1 cellular context compared by ENCODE assay signal in genomic region chr5:34915139-34915855, GRCh38.
A peak's percentile ranks its signal among the peaks of the same experiment; 100 is the strongest.
TF ChIP-seq lines count a peak whose summit lies in the region.

Gene BRIX1, plus strand, starts transcription at chr5:34915711. Its CDS starts 28 bp downstream, at chr5:34915739.
Gene RAD1, minus strand, starts transcription at chr5:34915504. Its CDS starts 612 bp downstream, at chr5:34914892.

TF ChIP-seq in HepG2, 621 proteins besides CTCF, POLR2A, EP300 and RAD21 (continued from another document and continues in another):
- TF ChIP-seq ZNF142 (CRISPR knock-in tag; IDR thresholded peaks at IDR 0.05), result 0 out of 2 replicates have a peak, but pooled peaks have one; percentile 47
- no peak for TF ChIP-seq FOXJ3 (CRISPR knock-in tag; IDR thresholded peaks at IDR 0.05; ENCODE audit: borderline replicate concordance)
- peak; percentile 74; the same call in 1 of the 2 replicates for TF ChIP-seq SALL2 (CRISPR knock-in tag; IDR thresholded peaks at IDR 0.05)
- TF ChIP-seq HDAC2 (CRISPR knock-in tag; IDR thresholded peaks at IDR 0.05), result peak; percentile 86
- no peak; the same call in 1 of the 2 replicates for TF ChIP-seq ZBTB7B (CRISPR knock-in tag; IDR thresholded peaks at IDR 0.05)
- TF ChIP-seq BRF2 (CRISPR knock-in tag; IDR thresholded peaks at IDR 0.05), result peak; percentile 78
- TF ChIP-seq CREB1 (IDR thresholded peaks at IDR 0.05), result peak; percentile 55; the same call in 1 of the 2 replicates
- peak; percentile 73; the same call in 1 of the 2 replicates for TF ChIP-seq CREB1 (CRISPR knock-in tag; IDR thresholded peaks at IDR 0.05)
- TF ChIP-seq FOXA3 (CRISPR knock-in tag; IDR thresholded peaks at IDR 0.05), result peak; percentile 63
- TF ChIP-seq ZFP1 (CRISPR knock-in tag; IDR thresholded peaks at IDR 0.05), result 0 out of 2 replicates have a peak, but pooled peaks have one; percentile 15
- no peak for TF ChIP-seq FOXO4 (CRISPR knock-in tag; conservative IDR thresholded peaks at IDR 0.05)
- TF ChIP-seq NFRKB (IDR thresholded peaks at IDR 0.05), result peak; percentile 88
- TF ChIP-seq MYPOP (CRISPR knock-in tag; IDR thresholded peaks at IDR 0.05), result peak; percentile 60
- TF ChIP-seq FOXP1 (IDR thresholded peaks at IDR 0.05), result no peak
- TF ChIP-seq FOXP1 (CRISPR knock-in tag; IDR thresholded peaks at IDR 0.05), result no peak
- peak; percentile 65 for TF ChIP-seq DRAP1 (CRISPR knock-in tag; IDR thresholded peaks at IDR 0.05)
- TF ChIP-seq SOX6 (IDR thresholded peaks at IDR 0.05), result no peak
- TF ChIP-seq SOX6 (CRISPR knock-in tag; IDR thresholded peaks at IDR 0.05), result peak; percentile 77
- TF ChIP-seq CEBPB (IDR thresholded peaks at IDR 0.05; ENCODE audit: borderline replicate concordance, low read depth, low read length), result no peak
- TF ChIP-seq BATF2 (CRISPR knock-in tag; IDR thresholded peaks at IDR 0.05), result no peak
- peak; percentile 60; the same call in 1 of the 2 replicates for TF ChIP-seq TFE3 (CRISPR knock-in tag; IDR thresholded peaks at IDR 0.05)
- TF ChIP-seq AGO1 (IDR thresholded peaks at IDR 0.05; ENCODE audit: low read depth, low read length, poor library complexity, severe bottlenecking), result peak; percentile 73
- TF ChIP-seq SOX13 (IDR thresholded peaks at IDR 0.05), result no peak
- peak in 1 of 2 experiments; percentile 48; a peak in 1 of 4 replicates for TF ChIP-seq SOX13 (CRISPR knock-in tag; conservative IDR thresholded peaks at IDR 0.05 in 1 of 2, IDR thresholded peaks at IDR 0.05 in 1 of 2)
- TF ChIP-seq ZNF766 (CRISPR knock-in tag; IDR thresholded peaks at IDR 0.05; ENCODE audit: borderline replicate concordance), result 0 out of 2 replicates have a peak, but pooled peaks have one; percentile 29
- peak; percentile 72 for TF ChIP-seq ZNF598 (CRISPR knock-in tag; IDR thresholded peaks at IDR 0.05; ENCODE audit: borderline replicate concordance)
- no peak for TF ChIP-seq ZEB1 (IDR thresholded peaks at IDR 0.05; ENCODE audit: insufficient replicate concordance, low read depth)
- TF ChIP-seq ASH2L (IDR thresholded peaks at IDR 0.05; ENCODE audit: insufficient read length, low read depth, low read length), result peak; percentile 97
- no peak for TF ChIP-seq TRAFD1 (CRISPR knock-in tag; IDR thresholded peaks at IDR 0.05; ENCODE audit: borderline replicate concordance)
- TF ChIP-seq ZNF770 (CRISPR knock-in tag; IDR thresholded peaks at IDR 0.05), result peak; percentile 58; the same call in 1 of the 2 replicates
- TF ChIP-seq EHMT2 (IDR thresholded peaks at IDR 0.05; ENCODE audit: borderline replicate concordance, low read depth, low read length), result no peak
- peak; percentile 91 for TF ChIP-seq POLR2G (IDR thresholded peaks at IDR 0.05; ENCODE audit: low read depth, low read length)
- TF ChIP-seq ZSCAN31 (CRISPR knock-in tag; IDR thresholded peaks at IDR 0.05; ENCODE audit: low read depth), result 0 out of 2 replicates have a peak, but pooled peaks have one; percentile 72
- peak; percentile 57; the same call in 1 of the 2 replicates for TF ChIP-seq FOSL2 (CRISPR knock-in tag; IDR thresholded peaks at IDR 0.05)
- no peak for TF ChIP-seq ZNF577 (CRISPR knock-in tag; IDR thresholded peaks at IDR 0.05; ENCODE audit: borderline replicate concordance, low read depth)
- no peak for TF ChIP-seq HNF4A (CRISPR knock-in tag; IDR thresholded peaks at IDR 0.05)
- peak; percentile 80 for TF ChIP-seq NR2C2 (CRISPR knock-in tag; IDR thresholded peaks at IDR 0.05; ENCODE audit: borderline replicate concordance)
- TF ChIP-seq NCOA1 (CRISPR knock-in tag; IDR thresholded peaks at IDR 0.05), result peak; percentile 93
- no peak for TF ChIP-seq HNRNPUL1 (IDR thresholded peaks at IDR 0.05; ENCODE audit: low read depth, low read length)
- 0 out of 2 replicates have a peak, but pooled peaks have one; percentile 22 for TF ChIP-seq ZNF362 (CRISPR knock-in tag; IDR thresholded peaks at IDR 0.05; ENCODE audit: borderline replicate concordance)
- TF ChIP-seq ZNF883 (CRISPR knock-in tag; IDR thresholded peaks at IDR 0.05; ENCODE audit: not compliant biosample characterization), result peak; percentile 71
